15 cellular contexts compared by ENCODE assay signal in genomic region chr1:36126005-36126716, GRCh38. TPM values are rescaled to one million over a fixed set of nuclear protein-coding genes. Genes with fewer than 3 reads are reported as not detected.
A peak's percentile ranks its signal among the peaks of the same experiment; 100 is the strongest.
DNase-seq lines count a peak whose midpoint lies in the region; ATAC-seq and TF ChIP-seq lines count a peak whose summit lies in the region.
"Had no signal": no experiment of that assay in that cellular context is flagged by ENCODE, and none has a peak within 500 bp of the region (broad histone marks: within the 10 kb centered on the region; RNA-seq: fewer than 3 reads in every experiment).

No MANE protein-coding gene starts in this region.

- H3K27me3 ChIP-seq in CD4-positive, alpha-beta T cell (ENCODE audit: control insufficient read depth, insufficient read depth, low read length) = peaks cover 24% of the 10 kb centered on the region
- peaks cover 19 to 57% (median 46%) of the 10 kb centered on the region in 3 experiments for H3K27me3 ChIP-seq in neuronal stem cell (ENCODE audit: control insufficient read depth in 3 of 3, insufficient read depth in 3 of 3, low read depth in 1 of 3, low read length in 3 of 3)
- H3K27me3 ChIP-seq in right atrium auricular region = no peaks in the 10 kb centered on the region
- H3K27me3 ChIP-seq: ovary had no signal

- no peak overlapping the region for H3K4me2 ChIP-seq in neuronal stem cell (ENCODE audit: insufficient read depth, low read length, poor library complexity, severe bottlenecking)

- H3K18ac ChIP-seq in neuronal stem cell (ENCODE audit: low read length) = peak overlapping the region; percentile 36

- H2AK5ac ChIP-seq in neuronal stem cell (ENCODE audit: low read depth, low read length) = no peak overlapping the region

- H3K27me3 Mint-ChIP-seq in CD4-positive, alpha-beta T cell = peaks cover 44% of the 10 kb centered on the region
- H3K27me3 Mint-ChIP-seq in endothelial cell (ENCODE audit: unreplicated experiment) = peaks cover 25% of the 10 kb centered on the region

- H3K36me3 ChIP-seq in neuronal stem cell (replicated peaks in 1 of 2; ENCODE audit: control insufficient read depth in 2 of 2, insufficient read depth in 2 of 2, low read length in 2 of 2) (no peaks in the 10 kb centered on the region), right atrium auricular region (no peaks in the 10 kb centered on the region)
- H3K36me3 ChIP-seq: ovary, WERI-Rb-1 had no signal

- peaks cover 6 to 8% of the 10 kb centered on the region in 2 donors for H3K4me1 ChIP-seq in neuronal stem cell (ENCODE audit: control insufficient read depth in 2 of 2, insufficient read depth in 1 of 2, low read depth in 1 of 2, low read length in 2 of 2)
- peaks cover 0 to 18% of the 10 kb centered on the region in 2 donors for H3K4me1 ChIP-seq in right atrium auricular region

- H3K4me3 Mint-ChIP-seq in CD4-positive, alpha-beta T cell = peak overlapping the region; percentile 23
- peak overlapping the region; percentile 56 for H3K4me3 Mint-ChIP-seq in endothelial cell (ENCODE audit: unreplicated experiment)

- peak overlapping the region; percentile 59 for H4K8ac ChIP-seq in neuronal stem cell (ENCODE audit: low read depth, low read length)

- no peak overlapping the region for H3K27ac ChIP-seq in CD4-positive, alpha-beta T cell (ENCODE audit: low read depth, low read length)
- H3K27ac ChIP-seq in neuronal stem cell (replicated peaks; ENCODE audit: low read length) = no peak overlapping the region
- no peak overlapping the region for H3K27ac ChIP-seq in right atrium auricular region
- H3K27ac ChIP-seq: ovary, SK-N-MC, WERI-Rb-1 had no signal

- no peak for TF ChIP-seq CTCF in CD4-positive, alpha-beta T cell (IDR thresholded peaks at IDR 0.05)
- TF ChIP-seq CTCF in endothelial cell (IDR thresholded peaks at IDR 0.05; ENCODE audit: unreplicated experiment) (no peak), right atrium auricular region (IDR thresholded peaks at IDR 0.05) (no peak)

- peak overlapping the region; percentile 43 for H2BK120ac ChIP-seq in neuronal stem cell (ENCODE audit: low read depth, low read length)

- peak overlapping the region; percentile 99 for H3K23ac ChIP-seq in neuronal stem cell (ENCODE audit: low read depth, low read length, poor library complexity)

- H2BK5ac ChIP-seq in neuronal stem cell (ENCODE audit: low read length) = peak overlapping the region; percentile 29

- no peak overlapping the region for H2AFZ ChIP-seq in neuronal stem cell (ENCODE audit: low read length)

- no peaks in the 10 kb centered on the region for H3K79me1 ChIP-seq in neuronal stem cell (ENCODE audit: low read depth, low read length)

- POLR2A ChIA-PET in CD4-positive, alpha-beta T cell (lab: Charles Lee) = no interaction called here

- no peaks in the 10 kb centered on the region for H3K9me3 Mint-ChIP-seq in CD4-positive, alpha-beta T cell
- no peaks in the 10 kb centered on the region for H3K9me3 Mint-ChIP-seq in endothelial cell (ENCODE audit: unreplicated experiment)

- H3K9me3 ChIP-seq in CD4-positive, alpha-beta T cell (ENCODE audit: control insufficient read depth, low read length) = no peaks in the 10 kb centered on the region
- H3K9me3 ChIP-seq in neuronal stem cell (replicated peaks in 1 of 2; ENCODE audit: control insufficient read depth in 2 of 2, insufficient read depth in 1 of 2, low read depth in 1 of 2, low read length in 2 of 2) (peaks cover 0 to 3% of the 10 kb centered on the region in 2 donors), right atrium auricular region (no peaks in the 10 kb centered on the region)
- H3K9me3 ChIP-seq: ovary had no signal

- H3K27ac Mint-ChIP-seq in CD4-positive, alpha-beta T cell = no peak overlapping the region
- H3K27ac Mint-ChIP-seq in endothelial cell (ENCODE audit: unreplicated experiment) = no peak overlapping the region

- CTCF ChIA-PET in CD4-positive, alpha-beta T cell (lab: Charles Lee) = no interaction called here

- ATAC-seq in CD4-positive, alpha-beta T cell (ENCODE audit: poor library complexity) = no peak
- ATAC-seq in HG03108 (IDR thresholded peaks at IDR 0.05; ENCODE audit: unreplicated experiment) = no peak

- H3K9ac ChIP-seq in neuronal stem cell (ENCODE audit: low read depth, low read length, poor library complexity) = peak overlapping the region; percentile 76

- H3K4me3 ChIP-seq in neuronal stem cell (ENCODE audit: low read length in 2 of 2) (peak overlapping the region in 1 of 2 donors; percentile 73), right atrium auricular region (no peak overlapping the region)
- H3K4me3 ChIP-seq: SK-N-MC had no signal

- no peaks in the 10 kb centered on the region for H3K36me3 Mint-ChIP-seq in CD4-positive, alpha-beta T cell (ENCODE audit: low read depth)
- peaks cover 3% of the 10 kb centered on the region for H3K36me3 Mint-ChIP-seq in endothelial cell (ENCODE audit: low read depth, unreplicated experiment)

- intact Hi-C loops in CD4-positive, alpha-beta T cell (cut with DNase I, micrococcal nuclease) = no loop called here

- peak overlapping the region; percentile 71 for H3K4ac ChIP-seq in neuronal stem cell (ENCODE audit: low read length)

- H2BK15ac ChIP-seq in neuronal stem cell (ENCODE audit: low read length) = peak overlapping the region; percentile 54

- H4K91ac ChIP-seq in neuronal stem cell (ENCODE audit: low read depth, low read length, poor library complexity) = no peak overlapping the region

- no peak for DNase-seq in CD4-positive, alpha-beta T cell
- DNase-seq in HuH-7 (ENCODE audit: low spot score) = peak; percentile 20
- no peak for DNase-seq in endothelial cell (ENCODE audit: low spot score)
- no peak for DNase-seq in neuronal stem cell (ENCODE audit: low spot score)
- DNase-seq in right atrium auricular region (ENCODE audit: low spot score) = no peak
- DNase-seq in mucosa of gallbladder (ENCODE audit: low spot score) = no peak
- no peak for DNase-seq in medulla oblongata (ENCODE audit: extremely low spot score)
- DNase-seq: amniotic stem cell; KG1; NCI-H446; ovary; stimulated activated CD4-positive, alpha-beta T cell treated with anti-CD3 and anti-CD28 coated beads, Interleukin-12 subunit alpha, Interleukin-12 subunit beta, amount 100 ng/mL, for 4 hours; WERI-Rb-1 had no signal

- no CpG with 5 or more reads among the region's 21 CpGs for WGBS in neuronal stem cell (ENCODE audit: extremely low coverage in 2 of 2, insufficient read length in 2 of 2, insufficient replicate concordance in 1 of 2), 2 donors

- H3K14ac ChIP-seq in neuronal stem cell (ENCODE audit: low read length) = peak overlapping the region; percentile 99

- peak overlapping the region; percentile 63 for H2BK12ac ChIP-seq in neuronal stem cell (ENCODE audit: low read length)

- H3K4me1 Mint-ChIP-seq in CD4-positive, alpha-beta T cell (ENCODE audit: low read depth) = peaks cover 27% of the 10 kb centered on the region
- peaks cover 9% of the 10 kb centered on the region for H3K4me1 Mint-ChIP-seq in endothelial cell (ENCODE audit: unreplicated experiment)

RNA-seq across cellular contexts. Expression of gene COL8A2, which starts 1.1 kb away (rescaled TPM):
- total RNA-seq in CD4-positive, alpha-beta T cell = under 1 TPM; 0.05 to 0.06 TPM
- total RNA-seq in endothelial cell (ENCODE audit: unreplicated experiment) (0.13 TPM), right atrium auricular region (1 to 10 TPM; 3.5 to 4.5 TPM), mucosa of gallbladder (10.8 TPM)
- 0.01 TPM for polyA plus RNA-seq in neuronal stem cell (2013, experiment 1 of 2)
- polyA plus RNA-seq in neuronal stem cell (2013, experiment 2 of 2) = 0.01 TPM

RNA-seq across cellular contexts. Expression of gene TRAPPC3, which starts 23.1 kb away (rescaled TPM):
- total RNA-seq in CD4-positive, alpha-beta T cell = 10 to 100 TPM; 18.4 to 21.3 TPM
- 50.7 TPM for total RNA-seq in endothelial cell (ENCODE audit: unreplicated experiment)
- 49.3 TPM for polyA plus RNA-seq in neuronal stem cell (2013, experiment 1 of 2)
- 51.1 TPM for polyA plus RNA-seq in neuronal stem cell (2013, experiment 2 of 2)
- 10 to 100 TPM; 62.0 to 81.6 TPM for total RNA-seq in right atrium auricular region
- 57.7 TPM for total RNA-seq in mucosa of gallbladder

RNA-seq across cellular contexts. Expression of gene MAP7D1, which starts 29.8 kb away (rescaled TPM):
- 100 to 1,000 TPM; 156 to 163 TPM for total RNA-seq in CD4-positive, alpha-beta T cell
- total RNA-seq in endothelial cell (ENCODE audit: unreplicated experiment) = 189 TPM
- polyA plus RNA-seq in neuronal stem cell (2013, experiment 1 of 2) = 101 TPM
- polyA plus RNA-seq in neuronal stem cell (2013, experiment 2 of 2) = 97.7 TPM
- 100 to 1,000 TPM; 353 to 356 TPM for total RNA-seq in right atrium auricular region
- total RNA-seq in mucosa of gallbladder = 123 TPM

RNA-seq across cellular contexts. Expression of gene ADPRS, which starts 37.5 kb away (rescaled TPM):
- 10 to 100 TPM; 22.6 to 24.6 TPM for total RNA-seq in CD4-positive, alpha-beta T cell
- 24.2 TPM for total RNA-seq in endothelial cell (ENCODE audit: unreplicated experiment)
- 16.0 TPM for polyA plus RNA-seq in neuronal stem cell (2013, experiment 1 of 2)
- polyA plus RNA-seq in neuronal stem cell (2013, experiment 2 of 2) = 16.7 TPM
- 10 to 100 TPM; 24.3 to 25.6 TPM for total RNA-seq in right atrium auricular region
- 28.9 TPM for total RNA-seq in mucosa of gallbladder

RNA-seq across cellular contexts. Expression of gene TEKT2, which starts 42.3 kb away (rescaled TPM):
- under 1 TPM; 0.22 to 0.33 TPM for total RNA-seq in CD4-positive, alpha-beta T cell
- total RNA-seq in endothelial cell (ENCODE audit: unreplicated experiment) (0.80 TPM), right atrium auricular region (under 1 TPM in 1 of 2 donors, not detected in 1; 0.41 TPM), mucosa of gallbladder (0.75 TPM)
- polyA plus RNA-seq in neuronal stem cell (2013, experiment 1 of 2) = 8.2 TPM
- 8.4 TPM for polyA plus RNA-seq in neuronal stem cell (2013, experiment 2 of 2)
